8 cellular contexts compared by ENCODE assay signal in genomic region chr3:81760924-81761903, GRCh38. TPM values are rescaled to one million over a fixed set of nuclear protein-coding genes. Genes with fewer than 3 reads are reported as not detected.
DNase-seq lines count a peak whose midpoint lies in the region; ATAC-seq and TF ChIP-seq lines count a peak whose summit lies in the region.

Gene GBE1, minus strand, starts transcription at chr3:81761645. Its CDS starts 128 bp downstream, at chr3:81761517.

- H3K4me1 ChIP-seq in spleen, result peaks cover 16 to 49% (median 24%) of the 10 kb centered on the region in 6 donors

- H3K9me3 Mint-ChIP-seq in WTC11, result peaks cover 16% of the 10 kb centered on the region

- peaks cover 29% of the 10 kb centered on the region for H3K4me1 Mint-ChIP-seq in WTC11

- H3K27ac Mint-ChIP-seq in WTC11, result peak within 1 kb of the TSS; percentile 97

- H3K27me3 ChIP-seq in spleen (replicated peaks in 1 of 7), result no peaks in the 10 kb centered on the region

- peak within 1 kb of the TSS; percentile 94 to 100 (median 99) for H3K27ac ChIP-seq in spleen

- POLR2A ChIA-PET in WTC11 (lab: Charles Lee), result interaction anchor here (1.0 kb wide), 1 partner anchor 93 kb away, joined by 3 read pairs; no protein-coding TSS in a partner anchor

- TF ChIP-seq POLR2A in spleen (IDR thresholded peaks at IDR 0.05), result peak in 1 of 3 donors; percentile 48

- DNase-seq in AG08395 (ENCODE audit: low spot score), result peak; percentile 95
- peak; percentile 85 for DNase-seq in NCI-H2227 treated with DMSO at 0.1 percent for 48 hours (lab: John Stamatoyannopoulos, UW)
- peak; percentile 86 for DNase-seq in WTC11 (ENCODE audit: low spot score)
- peak; percentile 98 for DNase-seq in cardiac fibroblast (ENCODE audit: low read depth in 2 of 2)
- peak; percentile 88 for DNase-seq in inferior parietal cortex (ENCODE audit: extremely low spot score)
- peak; percentile 99 for DNase-seq in spleen

- peaks cover 0 to 8% (median 0%) of the 10 kb centered on the region in 6 donors for H3K36me3 ChIP-seq in spleen

- CTCF ChIA-PET in WTC11 (lab: Charles Lee), result no interaction called here

- intact Hi-C loops in spleen (cut with DNase I; ENCODE audit: low total_unique reads), result no loop called here

- H3K4me3 Mint-ChIP-seq in WTC11, result peak within 1 kb of the TSS; percentile 88

- peaks cover 14% of the 10 kb centered on the region for H3K36me3 Mint-ChIP-seq in WTC11

- peak; percentile 81 for ATAC-seq in GM18868 (IDR thresholded peaks at IDR 0.05; ENCODE audit: unreplicated experiment)
- peak; percentile 82 for ATAC-seq in HG03108 (IDR thresholded peaks at IDR 0.05; ENCODE audit: unreplicated experiment)
- ATAC-seq in WTC11, result peak; percentile 90

- TF ChIP-seq CTCF in WTC11 (IDR thresholded peaks at IDR 0.05) (no peak), cardiac fibroblast (IDR thresholded peaks at IDR 0.05; ENCODE audit: low read depth, low read length) (peak; percentile 41), spleen (IDR thresholded peaks at IDR 0.05 in 8 of 11, conservative IDR thresholded peaks at IDR 0.05 in 3 of 11) (peak in 5 of 11 experiments; percentile 15 to 59 (median 49))

- H3K4me3 ChIP-seq in cardiac fibroblast (replicated peaks in 1 of 2; ENCODE audit: low read depth in 2 of 2, low read length in 2 of 2) (peak within 1 kb of the TSS; percentile 69 to 77), spleen (peak within 1 kb of the TSS; percentile 16 to 74 (median 60))

- no peaks in the 10 kb centered on the region for H3K9me3 ChIP-seq in spleen

- H3K27me3 Mint-ChIP-seq in WTC11 (ENCODE audit: low read depth), result no peaks in the 10 kb centered on the region

- WGBS in spleen, 5 donors, result 0% methylated on average over 23 to 88 of the region's 88 CpGs

TF ChIP-seq in WTC11, 78 proteins besides CTCF, POLR2A, EP300 and RAD21 (continues in another document):
- TF ChIP-seq OVOL2 (CRISPR knock-in tag; IDR thresholded peaks at IDR 0.05; ENCODE audit: borderline replicate concordance), result no peak; the same call in 1 of the 2 replicates
- TF ChIP-seq, protein P1, sequence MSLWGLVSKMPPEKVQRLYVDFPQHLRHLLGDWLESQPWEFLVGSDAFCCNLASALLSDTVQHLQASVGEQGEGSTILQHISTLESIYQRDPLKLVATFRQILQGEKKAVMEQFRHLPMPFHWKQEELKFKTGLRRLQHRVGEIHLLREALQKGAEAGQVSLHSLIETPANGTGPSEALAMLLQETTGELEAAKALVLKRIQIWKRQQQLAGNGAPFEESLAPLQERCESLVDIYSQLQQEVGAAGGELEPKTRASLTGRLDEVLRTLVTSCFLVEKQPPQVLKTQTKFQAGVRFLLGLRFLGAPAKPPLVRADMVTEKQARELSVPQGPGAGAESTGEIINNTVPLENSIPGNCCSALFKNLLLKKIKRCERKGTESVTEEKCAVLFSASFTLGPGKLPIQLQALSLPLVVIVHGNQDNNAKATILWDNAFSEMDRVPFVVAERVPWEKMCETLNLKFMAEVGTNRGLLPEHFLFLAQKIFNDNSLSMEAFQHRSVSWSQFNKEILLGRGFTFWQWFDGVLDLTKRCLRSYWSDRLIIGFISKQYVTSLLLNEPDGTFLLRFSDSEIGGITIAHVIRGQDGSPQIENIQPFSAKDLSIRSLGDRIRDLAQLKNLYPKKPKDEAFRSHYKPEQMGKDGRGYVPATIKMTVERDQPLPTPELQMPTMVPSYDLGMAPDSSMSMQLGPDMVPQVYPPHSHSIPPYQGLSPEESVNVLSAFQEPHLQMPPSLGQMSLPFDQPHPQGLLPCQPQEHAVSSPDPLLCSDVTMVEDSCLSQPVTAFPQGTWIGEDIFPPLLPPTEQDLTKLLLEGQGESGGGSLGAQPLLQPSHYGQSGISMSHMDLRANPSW (CRISPR knock-in tag; conservative IDR thresholded peaks at IDR 0.05; ENCODE audit: low read depth), result no peak
- TF ChIP-seq ZNF219 (CRISPR knock-in tag; IDR thresholded peaks at IDR 0.05; ENCODE audit: borderline replicate concordance), result no peak
- no peak for TF ChIP-seq CDX4 (CRISPR knock-in tag; IDR thresholded peaks at IDR 0.05; ENCODE audit: borderline replicate concordance)
- TF ChIP-seq CREM (CRISPR knock-in tag; IDR thresholded peaks at IDR 0.05), result peak; percentile 61; the same call in 1 of the 2 replicates
- TF ChIP-seq ZNF317 (CRISPR knock-in tag; IDR thresholded peaks at IDR 0.05; ENCODE audit: borderline replicate concordance, low read depth), result no peak
- peak; percentile 83; the same call in 1 of the 2 replicates for TF ChIP-seq TEAD1 (CRISPR knock-in tag; IDR thresholded peaks at IDR 0.05)
- no peak for TF ChIP-seq NR1H2 (CRISPR knock-in tag; IDR thresholded peaks at IDR 0.05)
- TF ChIP-seq RORB (CRISPR knock-in tag; IDR thresholded peaks at IDR 0.05), result no peak
- peak; percentile 89 for TF ChIP-seq E2F5 (CRISPR knock-in tag; IDR thresholded peaks at IDR 0.05)
- peak; percentile 77 for TF ChIP-seq GTF2I (CRISPR knock-in tag; conservative IDR thresholded peaks at IDR 0.05)
- TF ChIP-seq, protein P2, sequence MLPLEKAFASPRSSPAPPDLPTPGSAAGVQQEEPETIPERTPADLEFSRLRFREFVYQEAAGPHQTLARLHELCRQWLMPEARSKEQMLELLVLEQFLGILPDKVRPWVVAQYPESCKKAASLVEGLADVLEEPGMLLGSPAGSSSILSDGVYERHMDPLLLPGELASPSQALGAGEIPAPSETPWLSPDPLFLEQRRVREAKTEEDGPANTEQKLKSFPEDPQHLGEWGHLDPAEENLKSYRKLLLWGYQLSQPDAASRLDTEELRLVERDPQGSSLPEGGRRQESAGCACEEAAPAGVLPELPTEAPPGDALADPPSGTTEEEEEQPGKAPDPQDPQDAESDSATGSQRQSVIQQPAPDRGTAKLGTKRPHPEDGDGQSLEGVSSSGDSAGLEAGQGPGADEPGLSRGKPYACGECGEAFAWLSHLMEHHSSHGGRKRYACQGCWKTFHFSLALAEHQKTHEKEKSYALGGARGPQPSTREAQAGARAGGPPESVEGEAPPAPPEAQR (CRISPR knock-in tag; IDR thresholded peaks at IDR 0.05), result no peak
- TF ChIP-seq GRHL2 (CRISPR knock-in tag; IDR thresholded peaks at IDR 0.05; ENCODE audit: insufficient replicate concordance, severe bottlenecking), result no peak
- TF ChIP-seq ZNF121 (CRISPR knock-in tag; IDR thresholded peaks at IDR 0.05), result no peak
- no peak; the same call in 1 of the 2 replicates for TF ChIP-seq NFATC4 (CRISPR knock-in tag; IDR thresholded peaks at IDR 0.05)
- TF ChIP-seq NR3C1 (CRISPR knock-in tag; conservative IDR thresholded peaks at IDR 0.05; ENCODE audit: low read depth), result no peak
- no peak for TF ChIP-seq FOXJ3 (CRISPR knock-in tag; IDR thresholded peaks at IDR 0.05; ENCODE audit: borderline replicate concordance)
- no peak for TF ChIP-seq EMX1 (CRISPR knock-in tag; IDR thresholded peaks at IDR 0.05)
- TF ChIP-seq, protein P3, sequence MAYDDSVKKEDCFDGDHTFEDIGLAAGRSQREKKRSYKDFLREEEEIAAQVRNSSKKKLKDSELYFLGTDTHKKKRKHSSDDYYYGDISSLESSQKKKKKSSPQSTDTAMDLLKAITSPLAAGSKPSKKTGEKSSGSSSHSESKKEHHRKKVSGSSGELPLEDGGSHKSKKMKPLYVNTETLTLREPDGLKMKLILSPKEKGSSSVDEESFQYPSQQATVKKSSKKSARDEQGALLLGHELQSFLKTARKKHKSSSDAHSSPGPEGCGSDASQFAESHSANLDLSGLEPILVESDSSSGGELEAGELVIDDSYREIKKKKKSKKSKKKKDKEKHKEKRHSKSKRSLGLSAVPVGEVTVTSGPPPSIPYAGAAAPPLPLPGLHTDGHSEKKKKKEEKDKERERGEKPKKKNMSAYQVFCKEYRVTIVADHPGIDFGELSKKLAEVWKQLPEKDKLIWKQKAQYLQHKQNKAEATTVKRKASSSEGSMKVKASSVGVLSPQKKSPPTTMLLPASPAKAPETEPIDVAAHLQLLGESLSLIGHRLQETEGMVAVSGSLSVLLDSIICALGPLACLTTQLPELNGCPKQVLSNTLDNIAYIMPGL (CRISPR knock-in tag; IDR thresholded peaks at IDR 0.05), result 0 out of 2 replicates have a peak, but pooled peaks have one; percentile 39
- TF ChIP-seq ZNF263 (CRISPR knock-in tag; IDR thresholded peaks at IDR 0.05; ENCODE audit: low read depth), result no peak
- no peak for TF ChIP-seq SOX15 (CRISPR knock-in tag; IDR thresholded peaks at IDR 0.05)

RNA-seq across cellular contexts. Expression of gene GBE1, which starts in this region (rescaled TPM):
- total RNA-seq in WTC11 (2021), result 9.2 to 11.9 TPM (median 11.5 TPM) in 3 replicates
- total RNA-seq in spleen, result 10 to 100 TPM; 14.3 to 34.3 (median 22.9) TPM
- polyA plus RNA-seq in spleen, result 1 to 10 TPM; 5.0 to 8.8 (median 6.0) TPM

Comparison
In these comparisons a context has a peak if more than half of its experiments do, and no peak if none do; other contexts are left out.
1. Peak in every context shown above with its lines: DNase-seq, ATAC-seq, H3K4me3 ChIP-seq and H3K27ac ChIP-seq.